In genomic region chr2:105868060-105868459, GRCh38 we compare ENCODE assay signal across 13 cellular contexts.
A peak's percentile ranks its signal among the peaks of the same experiment; 100 is the strongest.
DNase-seq lines count a peak whose midpoint lies in the region; ATAC-seq and TF ChIP-seq lines count a peak whose summit lies in the region.
"Had no signal": no experiment of that assay in that cellular context is flagged by ENCODE, and none has a peak within 500 bp of the region (broad histone marks: within the 10 kb centered on the region; RNA-seq: fewer than 3 reads in every experiment).

No MANE protein-coding gene starts in this region.

- peaks cover 83% of the 10 kb centered on the region for H3K36me3 Mint-ChIP-seq in activated T-helper 17 cell treated with anti-CD3 and anti-CD28 coated beads, Interleukin-2, amount 50 U/mL, for 72 hours (ENCODE audit: low read depth)

- intact Hi-C loops in heart right ventricle (cut with DNase I) (no loop called here), cardiac septum (cut with DNase I) (no loop called here)

- no peaks in the 10 kb centered on the region for H3K27me3 Mint-ChIP-seq in activated T-helper 17 cell treated with anti-CD3 and anti-CD28 coated beads, Interleukin-2, amount 50 U/mL, for 72 hours

- H3K9me3 Mint-ChIP-seq in activated T-helper 17 cell treated with anti-CD3 and anti-CD28 coated beads, Interleukin-2, amount 50 U/mL, for 72 hours, result no peaks in the 10 kb centered on the region
- H3K9me3 Mint-ChIP-seq: T-helper 1 cell treated with Interleukin-12 subunit alpha and Interleukin-12 subunit beta and Interleukin-4 antibody, amounts not matched to agents 30 μg/mL and 1 μg/mL, for 36 hours had no signal

- H3K27me3 ChIP-seq in heart right ventricle (no peaks in the 10 kb centered on the region), stomach smooth muscle (ENCODE audit: control insufficient read depth in 1 of 2, insufficient read depth in 2 of 2, low read length in 2 of 2) (no peaks in the 10 kb centered on the region)

- H3K27ac ChIP-seq in heart right ventricle (no peak overlapping the region), stomach smooth muscle (ENCODE audit: low read length) (peak overlapping the region; percentile 42)

- peak overlapping the region; percentile 30 for H3K4me3 Mint-ChIP-seq in activated T-helper 17 cell treated with anti-CD3 and anti-CD28 coated beads, Interleukin-2, amount 50 U/mL, for 72 hours
- H3K4me3 Mint-ChIP-seq: T-helper 1 cell treated with Interleukin-12 subunit alpha and Interleukin-12 subunit beta and Interleukin-4 antibody, amounts not matched to agents 30 μg/mL and 1 μg/mL, for 36 hours had no signal

- no peak for TF ChIP-seq CTCF in heart right ventricle (IDR thresholded peaks at IDR 0.05)

- H3K4me1 ChIP-seq in heart right ventricle (peaks cover 7 to 73% (median 29%) of the 10 kb centered on the region in 9 donors), stomach smooth muscle (ENCODE audit: control insufficient read depth, insufficient read depth, low read length) (peaks cover 49% of the 10 kb centered on the region)

- H3K9me3 ChIP-seq in heart right ventricle, result no peaks in the 10 kb centered on the region
- H3K9me3 ChIP-seq in stomach smooth muscle (ENCODE audit: control insufficient read depth in 2 of 2, low read length in 2 of 2), result no peaks in the 10 kb centered on the region

- 40 to 57% methylated on average over 6 of the region's 6 CpGs for WGBS in heart right ventricle, 2 donors

- no peak overlapping the region for H3K9ac ChIP-seq in stomach smooth muscle (ENCODE audit: low read length in 2 of 2)

- H3K36me3 ChIP-seq in heart right ventricle, result peaks cover 0 to 13% (median 0%) of the 10 kb centered on the region in 9 donors
- peaks cover 2% of the 10 kb centered on the region in 2 donors for H3K36me3 ChIP-seq in stomach smooth muscle (ENCODE audit: control insufficient read depth in 2 of 2, insufficient read depth in 2 of 2, low read length in 2 of 2)

- H3K4me3 ChIP-seq in heart right ventricle (no peak overlapping the region), stomach smooth muscle (ENCODE audit: low read length in 2 of 2) (peak overlapping the region in 1 of 2 donors; percentile 15)
- H3K4me3 ChIP-seq: skin epidermis had no signal

- H3K4me1 Mint-ChIP-seq in activated T-helper 17 cell treated with anti-CD3 and anti-CD28 coated beads, Interleukin-2, amount 50 U/mL, for 72 hours, result peaks cover 78% of the 10 kb centered on the region

- DNase-seq in heart right ventricle (no peak), cardiac septum (ENCODE audit: low spot score) (no peak), kidney glomerular epithelial cell (lab: John Stamatoyannopoulos, UW) (peak; percentile 40), retina (no peak), C1 segment of cervical spinal cord (lab: John Stamatoyannopoulos, UW) (no peak), HUDEP-2 (lab: John Stamatoyannopoulos, UW; ENCODE audit: unreplicated experiment in 76 of 76) (no peak)
- DNase-seq: amygdala; effector CD8-positive, alpha-beta T cell; NCI-H2107 had no signal

- peak in 6 of 8 donors; percentile 18 to 60 (median 34) for ATAC-seq in heart right ventricle
- no peak for ATAC-seq in activated T-helper 17 cell treated with anti-CD3 and anti-CD28 coated beads, Interleukin-2, amount 50 U/mL, for 72 hours (replicated peaks)

- H3K27ac Mint-ChIP-seq in activated T-helper 17 cell treated with anti-CD3 and anti-CD28 coated beads, Interleukin-2, amount 50 U/mL, for 72 hours, result peak overlapping the region; percentile 61
